ENCODE assay signal across 8 cellular contexts in genomic region chr3:12999147-13000140, GRCh38.
A peak's percentile ranks its signal among the peaks of the same experiment; 100 is the strongest.
DNase-seq lines count a peak whose midpoint lies in the region; ATAC-seq, FAIRE-seq and TF ChIP-seq lines count a peak whose summit lies in the region.

No MANE protein-coding gene starts in this region.

- FAIRE-seq in kidney (lab: Jason Lieb, UNC) = no peak

- WGBS in urinary bladder = 58% methylated on average over 14 of the region's 14 CpGs

- no peak overlapping the region for H3K9ac ChIP-seq in kidney (ENCODE audit: low read length in 2 of 2)

- TF ChIP-seq CTCF in RWPE2 (IDR thresholded peaks at IDR 0.05; ENCODE audit: poor library complexity, severe bottlenecking) (no peak), kidney (IDR thresholded peaks at IDR 0.05; ENCODE audit: borderline replicate concordance, extremely low read depth, insufficient read depth) (no peak)

- no peaks in the 10 kb centered on the region for H3K9me3 ChIP-seq in RWPE2 (ENCODE audit: severe bottlenecking)
- H3K9me3 ChIP-seq in kidney (ENCODE audit: control insufficient read depth in 1 of 2, low read length in 2 of 2) = no peaks in the 10 kb centered on the region

- intact Hi-C loops in kidney (cut with DNase I) = no loop called here

- DNase-seq in GF-D8 (lab: John Stamatoyannopoulos, UW) = peak; percentile 92
- peak; percentile 40 for DNase-seq in RWPE2 (ENCODE audit: low spot score)
- peak; percentile 90 for DNase-seq in kidney
- DNase-seq in NCI-H2196 treated with DMSO at 0.1 percent for 48 hours (lab: John Stamatoyannopoulos, UW; ENCODE audit: unreplicated experiment) = no peak
- no peak for DNase-seq in hepatic stellate cell (ENCODE audit: low spot score)
- no peak for DNase-seq in NCI-H2029 (lab: John Stamatoyannopoulos, UW)

- H3K4me1 ChIP-seq in RWPE2 (ENCODE audit: insufficient read depth, poor library complexity, severe bottlenecking) = no peaks in the 10 kb centered on the region
- H3K4me1 ChIP-seq in kidney (ENCODE audit: control insufficient read depth in 1 of 2, insufficient read depth in 1 of 2, low read depth in 1 of 2, low read length in 2 of 2) = peaks cover 0 to 2% of the 10 kb centered on the region in 2 donors
- H3K4me1 ChIP-seq in urinary bladder (ENCODE audit: insufficient read depth) = no peaks in the 10 kb centered on the region

- ATAC-seq in HG02642 (IDR thresholded peaks at IDR 0.05; ENCODE audit: poor library complexity, unreplicated experiment) = peak; percentile 25
- ATAC-seq in RWPE2 (ENCODE audit: low read depth) = no peak

- no peaks in the 10 kb centered on the region for H3K27me3 ChIP-seq in RWPE2 (ENCODE audit: insufficient read depth, poor library complexity, severe bottlenecking)

- H3K27ac ChIP-seq in RWPE2 (ENCODE audit: poor library complexity, severe bottlenecking) (no peak overlapping the region), kidney (ENCODE audit: low read depth in 2 of 2, low read length in 2 of 2) (peak overlapping the region in 1 of 2 donors; percentile 2), urinary bladder (ENCODE audit: low read depth) (peak overlapping the region; percentile 6)

- H3K4me3 ChIP-seq in RWPE2 (ENCODE audit: severe bottlenecking) = no peak overlapping the region
- no peak overlapping the region for H3K4me3 ChIP-seq in kidney (ENCODE audit: low read length in 2 of 2)
- no peak overlapping the region for H3K4me3 ChIP-seq in urinary bladder (ENCODE audit: low read depth, low read length)

- H3K36me3 ChIP-seq in RWPE2 (ENCODE audit: low read depth) (no peaks in the 10 kb centered on the region), kidney (ENCODE audit: control insufficient read depth in 1 of 2, insufficient read depth in 2 of 2, low read length in 2 of 2) (no peaks in the 10 kb centered on the region), urinary bladder (ENCODE audit: insufficient read depth) (no peaks in the 10 kb centered on the region)

Comparison
In these comparisons a context has a peak if more than half of its experiments do, and no peak if none do; other contexts are left out.
1. DNase-seq: peak in GF-D8 (single experiment), RWPE2 (single experiment) and kidney (single experiment); none in NCI-H2196 treated with DMSO at 0.1 percent for 48 hours (single experiment), hepatic stellate cell (single experiment) and NCI-H2029 (single experiment).